10 cellular contexts compared by ENCODE assay signal in genomic region chr7:73555411-73555982, GRCh38. TPM values are rescaled to one million over a fixed set of nuclear protein-coding genes. Genes with fewer than 3 reads are reported as not detected.
DNase-seq lines count a peak whose midpoint lies in the region; ATAC-seq and TF ChIP-seq lines count a peak whose summit lies in the region.
"Had no signal": no experiment of that assay in that cellular context is flagged by ENCODE, and none has a peak within 500 bp of the region (broad histone marks: within the 10 kb centered on the region; RNA-seq: fewer than 3 reads in every experiment).

No MANE protein-coding gene starts in this region.

- H3K9me3 Mint-ChIP-seq in T-helper 2 cell treated with Interferon-gamma antibody and Interleukin-4, amounts not matched to agents 5 μg/mL and 100 μg/mL, for 36 hours, result no peaks in the 10 kb centered on the region
- no peaks in the 10 kb centered on the region for H3K9me3 Mint-ChIP-seq in stimulated activated memory B cell treated with anti-CD40 and anti-IgM and Interleukin-4, amounts not matched to agents 10 μg/mL and 1 μg/mL and 100 μg/mL, for 72 hours

- no peak overlapping the region for H3K9ac ChIP-seq in SK-N-MC (ENCODE audit: insufficient read length)

- H3K4me3 Mint-ChIP-seq in T-helper 2 cell treated with Interferon-gamma antibody and Interleukin-4, amounts not matched to agents 5 μg/mL and 100 μg/mL, for 36 hours, result peak overlapping the region; percentile 91
- peak overlapping the region; percentile 93 for H3K4me3 Mint-ChIP-seq in stimulated activated memory B cell treated with anti-CD40 and anti-IgM and Interleukin-4, amounts not matched to agents 10 μg/mL and 1 μg/mL and 100 μg/mL, for 72 hours

- peaks cover 41% of the 10 kb centered on the region for H3K36me3 ChIP-seq in SK-N-MC (ENCODE audit: insufficient read depth, low read length)

- H3K4me3 ChIP-seq in SK-N-MC, result 0 out of 2 replicates have a peak overlapping the region, but pooled peaks have one; percentile 87
- H3K4me3 ChIP-seq in fibroblast of villous mesenchyme (ENCODE audit: low read depth, low read length), result peak overlapping the region; percentile 81

- H3K4me1 Mint-ChIP-seq in T-helper 2 cell treated with Interferon-gamma antibody and Interleukin-4, amounts not matched to agents 5 μg/mL and 100 μg/mL, for 36 hours (ENCODE audit: low read depth), result peaks cover 20% of the 10 kb centered on the region
- H3K4me1 Mint-ChIP-seq in stimulated activated memory B cell treated with anti-CD40 and anti-IgM and Interleukin-4, amounts not matched to agents 10 μg/mL and 1 μg/mL and 100 μg/mL, for 72 hours, result peaks cover 42% of the 10 kb centered on the region

- no peak overlapping the region for H3K27ac ChIP-seq in SK-N-MC

- H3K9me3 ChIP-seq in SK-N-MC (ENCODE audit: low read depth, low read length), result no peaks in the 10 kb centered on the region

- H3K36me3 Mint-ChIP-seq in T-helper 2 cell treated with Interferon-gamma antibody and Interleukin-4, amounts not matched to agents 5 μg/mL and 100 μg/mL, for 36 hours (ENCODE audit: low read depth), result peaks cover 25% of the 10 kb centered on the region
- peaks cover 17% of the 10 kb centered on the region for H3K36me3 Mint-ChIP-seq in stimulated activated memory B cell treated with anti-CD40 and anti-IgM and Interleukin-4, amounts not matched to agents 10 μg/mL and 1 μg/mL and 100 μg/mL, for 72 hours

- no peak for ATAC-seq in stimulated activated memory B cell treated with anti-CD40 and anti-IgM and Interleukin-4, amounts not matched to agents 10 μg/mL and 1 μg/mL and 100 μg/mL, for 72 hours
- ATAC-seq in HG03520 (IDR thresholded peaks at IDR 0.05; ENCODE audit: unreplicated experiment), result no peak

- peak overlapping the region; percentile 78 for H3K27ac Mint-ChIP-seq in T-helper 2 cell treated with Interferon-gamma antibody and Interleukin-4, amounts not matched to agents 5 μg/mL and 100 μg/mL, for 36 hours
- peak overlapping the region; percentile 96 for H3K27ac Mint-ChIP-seq in stimulated activated memory B cell treated with anti-CD40 and anti-IgM and Interleukin-4, amounts not matched to agents 10 μg/mL and 1 μg/mL and 100 μg/mL, for 72 hours

- DNase-seq in T-helper 2 cell treated with Interferon-gamma antibody and Interleukin-4, amounts not matched to agents 5 μg/mL and 100 μg/mL, for 36 hours (ENCODE audit: low spot score), result no peak
- no peak for DNase-seq in T-helper 2 cell
- no peak for DNase-seq in SK-N-MC (ENCODE audit: low read depth, low spot score)
- no peak for DNase-seq in fibroblast of villous mesenchyme (ENCODE audit: low read depth)
- DNase-seq in GM13976 (ENCODE audit: low spot score), result no peak
- no peak for DNase-seq in SHP77 treated with DMSO at 0.1 percent for 48 hours (lab: John Stamatoyannopoulos, UW)
- DNase-seq: activated gamma-delta T cell, NCI-H2107 had no signal

- in situ Hi-C loops in GM13976 (cut with MboI; ENCODE audit: low sequenced_read_pairs, unreplicated experiment), result no loop called here

- no peak for TF ChIP-seq CTCF in fibroblast of villous mesenchyme (IDR thresholded peaks at IDR 0.05; ENCODE audit: insufficient read depth, low read depth, low read length)
- TF ChIP-seq CTCF in GM13976 (IDR thresholded peaks at IDR 0.05; ENCODE audit: borderline replicate concordance, control extremely low read depth, extremely low read depth, insufficient read depth, missing control alignments), result no peak

- H3K27me3 Mint-ChIP-seq in T-helper 2 cell treated with Interferon-gamma antibody and Interleukin-4, amounts not matched to agents 5 μg/mL and 100 μg/mL, for 36 hours (ENCODE audit: low read depth), result no peaks in the 10 kb centered on the region
- no peaks in the 10 kb centered on the region for H3K27me3 Mint-ChIP-seq in stimulated activated memory B cell treated with anti-CD40 and anti-IgM and Interleukin-4, amounts not matched to agents 10 μg/mL and 1 μg/mL and 100 μg/mL, for 72 hours

RNA-seq across cellular contexts. Expression of gene BCL7B, which starts 2.0 kb away (rescaled TPM):
- total RNA-seq in fibroblast of villous mesenchyme, result 27.2 and 30.3 TPM in 2 replicates

RNA-seq across cellular contexts. Expression of gene TBL2, which starts 22.9 kb away (rescaled TPM):
- 64.4 and 68.7 TPM in 2 replicates for total RNA-seq in fibroblast of villous mesenchyme

RNA-seq across cellular contexts. Expression of gene BAZ1B, which starts 33.4 kb away (rescaled TPM):
- total RNA-seq in fibroblast of villous mesenchyme, result 57.0 and 64.3 TPM in 2 replicates
